9 cellular contexts compared by ENCODE assay signal in genomic region chr3:197103766-197104165, GRCh38.
"Had no signal": no experiment of that assay in that cellular context is flagged by ENCODE, and none has a peak within 500 bp of the region (broad histone marks: within the 10 kb centered on the region; RNA-seq: fewer than 3 reads in every experiment).

No MANE protein-coding gene starts in this region.

- DNase-seq: activated CD4-positive, alpha-beta memory T cell treated with anti-CD3 and anti-CD28 coated beads for 36 hours; activated CD4-positive, CD25-positive, alpha-beta regulatory T cell treated with anti-CD3 and anti-CD28 coated beads, Interleukin-2, amount 50 U/mL, for 72 hours; activated effector memory CD4-positive, alpha-beta T cell treated with anti-CD3 and anti-CD28 coated beads, Interleukin-2, amount 50 U/mL, for 16 hours; activated naive CD8-positive, alpha-beta T cell treated with anti-CD3 and anti-CD28 coated beads for 36 hours; activated T-cell treated with anti-CD3 and anti-CD28 coated beads, Interleukin-2, amount 50 U/mL, for 4 hours; aorta; effector CD8-positive, alpha-beta T cell; naive B cell; thyroid gland had no signal

- ATAC-seq: activated T-cell treated with anti-CD3 and anti-CD28 coated beads, Interleukin-2, amount 50 U/mL, for 4 hours had no signal
